In genomic region chr1:10756842-10757241, GRCh38 we compare ENCODE assay signal across 1 cellular context.
TF ChIP-seq lines count a peak whose summit lies in the region.

No MANE protein-coding gene starts in this region.

TF ChIP-seq in H1, 55 proteins besides CTCF, POLR2A, EP300 and RAD21:
- no peak for TF ChIP-seq RXRA (IDR thresholded peaks at IDR 0.05; ENCODE audit: insufficient read depth, low read depth, low read length)
- peak; percentile 51; the same call in 1 of the 2 replicates for TF ChIP-seq YY1 (IDR thresholded peaks at IDR 0.05; ENCODE audit: low read depth, low read length)
